In genomic region chr19:1125601-1126533, GRCh38 we compare ENCODE assay signal across 16 cellular contexts. TPM values are rescaled to one million over a fixed set of nuclear protein-coding genes. Genes with fewer than 3 reads are reported as not detected.
DNase-seq lines count a peak whose midpoint lies in the region; ATAC-seq, FAIRE-seq and TF ChIP-seq lines count a peak whose summit lies in the region.
"Had no signal": no experiment of that assay in that cellular context is flagged by ENCODE, and none has a peak within 500 bp of the region (broad histone marks: within the 10 kb centered on the region; RNA-seq: fewer than 3 reads in every experiment).

No MANE protein-coding gene starts in this region.

- H3K4me1 ChIP-seq in ACC112 (ENCODE audit: control insufficient read depth, insufficient read depth, low read length, unreplicated experiment) = peaks cover 22% of the 10 kb centered on the region
- H3K4me1 ChIP-seq in astrocyte (ENCODE audit: insufficient read depth, low read length) = peaks cover 14% of the 10 kb centered on the region
- no peaks in the 10 kb centered on the region for H3K4me1 ChIP-seq in neuronal stem cell (ENCODE audit: control insufficient read depth in 2 of 2, insufficient read depth in 1 of 2, low read depth in 1 of 2, low read length in 2 of 2)
- H3K4me1 ChIP-seq in mesendoderm (ENCODE audit: control insufficient read depth, low read depth, low read length) = no peaks in the 10 kb centered on the region

- H4K91ac ChIP-seq in neuronal stem cell (ENCODE audit: low read depth, low read length, poor library complexity) = no peak overlapping the region

- H3K27me3 Mint-ChIP-seq in astrocyte (ENCODE audit: low read depth, unreplicated experiment) = no peaks in the 10 kb centered on the region
- H3K27me3 Mint-ChIP-seq: T-cell had no signal

- H3K4me1 Mint-ChIP-seq in astrocyte (ENCODE audit: low read depth, unreplicated experiment) = no peaks in the 10 kb centered on the region
- H3K4me1 Mint-ChIP-seq: endodermal cell had no signal

- H2BK5ac ChIP-seq in neuronal stem cell (ENCODE audit: low read length) (no peak overlapping the region), mesendoderm (ENCODE audit: low read length) (no peak overlapping the region)

- peak overlapping the region; percentile 19 for H3K4me2 ChIP-seq in astrocyte (ENCODE audit: low read length)
- H3K4me2 ChIP-seq in neuronal stem cell (ENCODE audit: insufficient read depth, low read length, poor library complexity, severe bottlenecking) = no peak overlapping the region
- H3K4me2 ChIP-seq in mesendoderm (ENCODE audit: low read length) = no peak overlapping the region

- no peak overlapping the region for H2AFZ ChIP-seq in ACC112 (ENCODE audit: low read length, unreplicated experiment)
- no peak overlapping the region for H2AFZ ChIP-seq in astrocyte (ENCODE audit: low read depth, low read length)
- H2AFZ ChIP-seq in neuronal stem cell (ENCODE audit: low read length) = no peak overlapping the region

- WGBS in neuronal stem cell (ENCODE audit: extremely low coverage in 2 of 2, insufficient read length in 2 of 2, insufficient replicate concordance in 1 of 2), 2 donors = no CpG with 5 or more reads among the region's 35 CpGs
- WGBS in mesendoderm (ENCODE audit: extremely low coverage, insufficient coverage, low lambda C conversion rate) = no CpG with 5 or more reads among the region's 35 CpGs

- no peak overlapping the region for H2BK15ac ChIP-seq in neuronal stem cell (ENCODE audit: low read length)
- H2BK15ac ChIP-seq in mesendoderm (replicated peaks; ENCODE audit: low read depth) = no peak overlapping the region

- H3K56ac ChIP-seq in mesendoderm (ENCODE audit: low read length) = no peak overlapping the region

- H3K4ac ChIP-seq in neuronal stem cell (ENCODE audit: low read length) = no peak overlapping the region
- no peak overlapping the region for H3K4ac ChIP-seq in mesendoderm (ENCODE audit: low read depth, low read length)

- no peak overlapping the region for H2AK5ac ChIP-seq in neuronal stem cell (ENCODE audit: low read depth, low read length)
- H2AK5ac ChIP-seq in mesendoderm (ENCODE audit: low read length) = no peak overlapping the region

- peak; percentile 72 for DNase-seq in astrocyte (ENCODE audit: low read depth)
- DNase-seq in neuronal stem cell (ENCODE audit: low spot score) = no peak
- DNase-seq in mesendoderm = no peak
- DNase-seq in NCI-H1417 (lab: John Stamatoyannopoulos, UW) = no peak
- DNase-seq: amygdala, endodermal cell, GDM1, hippocampal formation, left ventricle myocardium inferior, NCI-H2107, nucleus accumbens, T-cell had no signal

- no peak overlapping the region for H3K18ac ChIP-seq in neuronal stem cell (ENCODE audit: low read length)
- H3K18ac ChIP-seq in mesendoderm (ENCODE audit: low read length) = no peak overlapping the region

- H3K14ac ChIP-seq in neuronal stem cell (ENCODE audit: low read length) = no peak overlapping the region

- H3K79me1 ChIP-seq in neuronal stem cell (ENCODE audit: low read depth, low read length) (peaks cover 9% of the 10 kb centered on the region), mesendoderm (ENCODE audit: low read length) (no peaks in the 10 kb centered on the region)

- peaks cover 16% of the 10 kb centered on the region for H3K36me3 Mint-ChIP-seq in astrocyte (ENCODE audit: low read depth, unreplicated experiment)

- no peak for TF ChIP-seq RAD21 in Ishikawa (IDR thresholded peaks at IDR 0.05; ENCODE audit: low read depth)

- FAIRE-seq in astrocyte (lab: Jason Lieb, UNC) = no peak

- H3K27ac ChIP-seq in ACC112 (ENCODE audit: low read depth, low read length) = peak overlapping the region; percentile 89
- peak overlapping the region; percentile 39 for H3K27ac ChIP-seq in astrocyte (ENCODE audit: low read depth, low read length)
- H3K27ac ChIP-seq in neuronal stem cell (replicated peaks; ENCODE audit: low read length) = no peak overlapping the region
- H3K27ac ChIP-seq in mesendoderm (ENCODE audit: low read depth, low read length) = no peak overlapping the region
- H3K27ac ChIP-seq: left ventricle myocardium inferior had no signal

- H3K9me3 Mint-ChIP-seq in astrocyte (ENCODE audit: unreplicated experiment) = peaks cover 2% of the 10 kb centered on the region
- H3K9me3 Mint-ChIP-seq: endodermal cell, T-cell had no signal

- H2BK12ac ChIP-seq in neuronal stem cell (ENCODE audit: low read length) = no peak overlapping the region

- H4K8ac ChIP-seq in neuronal stem cell (ENCODE audit: low read depth, low read length) = no peak overlapping the region
- H4K8ac ChIP-seq in mesendoderm (ENCODE audit: low read depth, low read length) = no peak overlapping the region

- peak overlapping the region; percentile 78 for H3K27ac Mint-ChIP-seq in astrocyte (ENCODE audit: unreplicated experiment)
- H3K27ac Mint-ChIP-seq: endodermal cell, T-cell had no signal

- H4K20me1 ChIP-seq in astrocyte (ENCODE audit: insufficient read depth, low read length) = peaks cover 60% of the 10 kb centered on the region

- no peak for TF ChIP-seq CTCF in astrocyte (IDR thresholded peaks at IDR 0.05; ENCODE audit: insufficient read depth, low read depth, low read length)

- no peak for TF ChIP-seq EP300 in Ishikawa (IDR thresholded peaks at IDR 0.05; ENCODE audit: borderline replicate concordance)

- H3K4me3 Mint-ChIP-seq in astrocyte (ENCODE audit: unreplicated experiment) = no peak overlapping the region
- H3K4me3 Mint-ChIP-seq: endodermal cell, T-cell had no signal

- H2BK120ac ChIP-seq in neuronal stem cell (ENCODE audit: low read depth, low read length) = no peak overlapping the region
- H2BK120ac ChIP-seq in mesendoderm (ENCODE audit: low read depth, low read length) = no peak overlapping the region

- H3K9me3 ChIP-seq in astrocyte (ENCODE audit: insufficient read depth, low read depth, low read length) (no peaks in the 10 kb centered on the region), neuronal stem cell (replicated peaks in 1 of 2; ENCODE audit: control insufficient read depth in 2 of 2, insufficient read depth in 1 of 2, low read depth in 1 of 2, low read length in 2 of 2) (no peaks in the 10 kb centered on the region)
- H3K9me3 ChIP-seq: left ventricle myocardium inferior had no signal

- H3K4me3 ChIP-seq in ACC112 (ENCODE audit: low read depth, low read length) = peak overlapping the region; percentile 16; the same call in 1 of the 2 replicates
- no peak overlapping the region for H3K4me3 ChIP-seq in astrocyte (ENCODE audit: insufficient read depth, low read depth, low read length)
- no peak overlapping the region for H3K4me3 ChIP-seq in neuronal stem cell (ENCODE audit: low read length in 2 of 2)
- no peak overlapping the region for H3K4me3 ChIP-seq in mesendoderm (ENCODE audit: low read length)
- H3K4me3 ChIP-seq: left ventricle myocardium inferior had no signal

- H3K9ac ChIP-seq in astrocyte (ENCODE audit: low read length) (peak overlapping the region; percentile 9), neuronal stem cell (ENCODE audit: low read depth, low read length, poor library complexity) (no peak overlapping the region), mesendoderm (ENCODE audit: low read length) (no peak overlapping the region)

- H4K5ac ChIP-seq in mesendoderm (ENCODE audit: low read length) = no peak overlapping the region

- H3K79me2 ChIP-seq in ACC112 (ENCODE audit: control insufficient read depth, insufficient read depth, low read length, unreplicated experiment) = peaks cover 59% of the 10 kb centered on the region
- H3K79me2 ChIP-seq in astrocyte (ENCODE audit: insufficient read depth, low read length) = peaks cover 62% of the 10 kb centered on the region
- H3K79me2 ChIP-seq in mesendoderm (ENCODE audit: control insufficient read depth, insufficient read depth, low read length) = no peaks in the 10 kb centered on the region

- peak overlapping the region; percentile 85 for H3K23ac ChIP-seq in neuronal stem cell (ENCODE audit: low read depth, low read length, poor library complexity)
- no peak overlapping the region for H3K23ac ChIP-seq in mesendoderm (ENCODE audit: low read length)

- no peak for ATAC-seq in GM21381 (IDR thresholded peaks at IDR 0.05; ENCODE audit: unreplicated experiment)
- ATAC-seq in GM21367 (IDR thresholded peaks at IDR 0.05; ENCODE audit: unreplicated experiment) = no peak
- ATAC-seq: T-cell had no signal

- no peaks in the 10 kb centered on the region for H3K27me3 ChIP-seq in ACC112 (ENCODE audit: insufficient read depth, low read length)
- no peaks in the 10 kb centered on the region for H3K27me3 ChIP-seq in astrocyte (ENCODE audit: insufficient read depth, low read length)
- no peaks in the 10 kb centered on the region for H3K27me3 ChIP-seq in neuronal stem cell (ENCODE audit: control insufficient read depth in 3 of 3, insufficient read depth in 3 of 3, low read depth in 1 of 3, low read length in 3 of 3)
- no peaks in the 10 kb centered on the region for H3K27me3 ChIP-seq in mesendoderm (ENCODE audit: insufficient read depth, low read length, poor library complexity)

- peaks cover 13% of the 10 kb centered on the region; the same call in 1 of the 2 replicates for H3K36me3 ChIP-seq in ACC112 (ENCODE audit: insufficient read depth, low read length)
- peaks cover 9% of the 10 kb centered on the region for H3K36me3 ChIP-seq in astrocyte (ENCODE audit: insufficient read depth, low read length)
- H3K36me3 ChIP-seq in neuronal stem cell (replicated peaks in 1 of 2; ENCODE audit: control insufficient read depth in 2 of 2, insufficient read depth in 2 of 2, low read length in 2 of 2) = peaks cover 17 to 63% of the 10 kb centered on the region in 2 donors
- H3K36me3 ChIP-seq in mesendoderm (ENCODE audit: control insufficient read depth, insufficient read depth, low read length) = peaks cover 4% of the 10 kb centered on the region

TF ChIP-seq in Ishikawa, 13 proteins besides CTCF, POLR2A, EP300 and RAD21 (continues in another document):
- TF ChIP-seq FOXM1 (IDR thresholded peaks at IDR 0.05; ENCODE audit: borderline replicate concordance, low read depth) = no peak
- no peak for TF ChIP-seq TAF1 (IDR thresholded peaks at IDR 0.05; ENCODE audit: low read depth)
- no peak for TF ChIP-seq TCF12 (IDR thresholded peaks at IDR 0.05; ENCODE audit: low read depth)

RNA-seq across cellular contexts. Expression of gene GPX4, which starts 22.1 kb away (rescaled TPM):
- total RNA-seq in astrocyte = 294 and 325 TPM in 2 replicates
- 755 TPM for polyA plus RNA-seq in neuronal stem cell (2013, experiment 1 of 2)
- 706 TPM for polyA plus RNA-seq in neuronal stem cell (2013, experiment 2 of 2)
- polyA plus RNA-seq in mesendoderm (2013, experiment 1 of 2) = 395 TPM
- 398 TPM for polyA plus RNA-seq in mesendoderm (2013, experiment 2 of 2)

RNA-seq across cellular contexts. Expression of gene POLR2E, which starts 30.7 kb away (rescaled TPM):
- 180 and 207 TPM in 2 replicates for total RNA-seq in astrocyte
- polyA plus RNA-seq in neuronal stem cell (2013, experiment 1 of 2) = 201 TPM
- polyA plus RNA-seq in neuronal stem cell (2013, experiment 2 of 2) = 197 TPM
- 206 TPM for polyA plus RNA-seq in mesendoderm (2013, experiment 1 of 2)
- 211 TPM for polyA plus RNA-seq in mesendoderm (2013, experiment 2 of 2)

RNA-seq across cellular contexts. Expression of gene SBNO2, which starts 48.2 kb away (rescaled TPM):
- total RNA-seq in astrocyte = 39.3 and 43.2 TPM in 2 replicates
- polyA plus RNA-seq in neuronal stem cell (2013, experiment 1 of 2) = 13.3 TPM
- 13.9 TPM for polyA plus RNA-seq in neuronal stem cell (2013, experiment 2 of 2)
- 16.7 TPM for polyA plus RNA-seq in mesendoderm (2013, experiment 1 of 2)
- 15.3 TPM for polyA plus RNA-seq in mesendoderm (2013, experiment 2 of 2)

RNA-seq across cellular contexts. Expression of gene ARHGAP45, which starts 58.9 kb away (rescaled TPM):
- total RNA-seq in astrocyte = 2.7 and 3.0 TPM in 2 replicates
- 6.9 TPM for polyA plus RNA-seq in neuronal stem cell (2013, experiment 1 of 2)
- polyA plus RNA-seq in neuronal stem cell (2013, experiment 2 of 2) = 7.4 TPM
- 7.9 TPM for polyA plus RNA-seq in mesendoderm (2013, experiment 1 of 2)
- 8.0 TPM for polyA plus RNA-seq in mesendoderm (2013, experiment 2 of 2)

Comparison
In these comparisons a context has a peak if more than half of its experiments do, and no peak if none do; other contexts are left out.
1. H3K27ac ChIP-seq: peak in ACC112 (single experiment) and astrocyte (single experiment); none in neuronal stem cell (single experiment) and mesendoderm (single experiment).